2 cellular contexts compared by ENCODE assay signal in the genomic region with DNA sequence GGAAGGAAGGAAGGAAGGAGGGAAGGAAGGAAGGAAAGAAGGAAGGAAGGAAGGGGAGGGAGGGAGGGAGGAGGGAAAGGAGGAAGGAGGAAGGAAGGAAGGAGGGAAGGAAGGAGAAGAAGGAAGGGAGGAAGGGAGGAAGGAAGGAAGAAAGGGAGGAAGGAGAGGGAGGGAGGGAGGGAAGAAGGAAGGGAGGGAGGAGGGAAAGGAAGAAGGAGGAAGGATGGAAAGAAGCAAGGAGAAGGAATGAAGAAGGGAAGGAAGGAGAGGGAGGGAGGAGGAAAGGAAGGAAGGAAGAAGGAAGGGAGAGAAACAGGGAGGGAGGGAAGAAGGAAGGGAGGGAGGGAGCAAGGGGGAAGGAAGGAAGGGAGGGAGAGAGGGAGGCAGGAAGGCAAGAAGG.
TF ChIP-seq lines count a peak whose summit lies in the region.

No MANE protein-coding gene starts in this region.

TF ChIP-seq in HepG2, 621 proteins besides CTCF, POLR2A, EP300 and RAD21 (continued from another document):
- TF ChIP-seq PCBP2 (optimal IDR thresholded peaks at IDR 0.05; ENCODE audit: low read depth, low read length, poor library complexity, severe bottlenecking), result peak; percentile 87
- TF ChIP-seq PCBP1 (IDR thresholded peaks at IDR 0.05; ENCODE audit: borderline replicate concordance, low read depth, low read length), result 0 out of 2 replicates have a peak, but pooled peaks have one; percentile 71
- peak; percentile 57 for TF ChIP-seq HNRNPK (IDR thresholded peaks at IDR 0.05; ENCODE audit: low read depth, low read length, poor library complexity, severe bottlenecking)
- TF ChIP-seq YY1 (IDR thresholded peaks at IDR 0.05; ENCODE audit: insufficient read depth, insufficient replicate concordance, low read depth, low read length), result no peak
- no peak for TF ChIP-seq SUZ12 (IDR thresholded peaks at IDR 0.05; ENCODE audit: low read depth, low read length)
- no peak for TF ChIP-seq HNRNPH1 (optimal IDR thresholded peaks at IDR 0.05; ENCODE audit: low read depth, low read length)
- TF ChIP-seq TRIM24 (CRISPR knock-in tag; IDR thresholded peaks at IDR 0.05), result no peak
- TF ChIP-seq NR2F6 (IDR thresholded peaks at IDR 0.05), result no peak
- no peak for TF ChIP-seq NR2F6 (CRISPR knock-in tag; IDR thresholded peaks at IDR 0.05)
- no peak for TF ChIP-seq RXRB (CRISPR knock-in tag; IDR thresholded peaks at IDR 0.05; ENCODE audit: borderline replicate concordance)
- no peak for TF ChIP-seq THYN1 (CRISPR knock-in tag; IDR thresholded peaks at IDR 0.05; ENCODE audit: borderline replicate concordance, low read depth)
- TF ChIP-seq ZMYM2 (CRISPR knock-in tag; IDR thresholded peaks at IDR 0.05), result no peak
TF ChIP-seq in HepG2: peak in this region for 3.

TF ChIP-seq in H1, 55 proteins besides CTCF, POLR2A, EP300 and RAD21 (continued from another document):
- no peak for TF ChIP-seq RNF2 (IDR thresholded peaks at IDR 0.05; ENCODE audit: borderline replicate concordance, low read depth, low read length, missing control alignments, poor library complexity, severe bottlenecking)
- no peak for TF ChIP-seq HDAC6 (IDR thresholded peaks at IDR 0.05; ENCODE audit: low read depth, low read length)
- TF ChIP-seq JUND (IDR thresholded peaks at IDR 0.05; ENCODE audit: low read length), result no peak
- TF ChIP-seq SIRT6 (IDR thresholded peaks at IDR 0.05; ENCODE audit: low read length), result no peak
- TF ChIP-seq BACH1 (IDR thresholded peaks at IDR 0.05; ENCODE audit: low read length), result no peak
- TF ChIP-seq BRCA1 (IDR thresholded peaks at IDR 0.05; ENCODE audit: low read depth, low read length), result no peak
- TF ChIP-seq CREB1 (IDR thresholded peaks at IDR 0.05), result no peak
- TF ChIP-seq, protein P1, sequence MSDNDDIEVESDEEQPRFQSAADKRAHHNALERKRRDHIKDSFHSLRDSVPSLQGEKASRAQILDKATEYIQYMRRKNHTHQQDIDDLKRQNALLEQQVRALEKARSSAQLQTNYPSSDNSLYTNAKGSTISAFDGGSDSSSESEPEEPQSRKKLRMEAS (IDR thresholded peaks at IDR 0.05), result no peak
- no peak for TF ChIP-seq HDAC2 (IDR thresholded peaks at IDR 0.05; ENCODE audit: borderline replicate concordance in 1 of 2, low read depth in 2 of 2, low read length in 2 of 2)
- TF ChIP-seq CTBP2 (IDR thresholded peaks at IDR 0.05; ENCODE audit: borderline replicate concordance, insufficient read depth, insufficient read length, low read length), result no peak
- no peak for TF ChIP-seq KDM5A (IDR thresholded peaks at IDR 0.05; ENCODE audit: low read length)
TF ChIP-seq in H1: peak in this region for 0.
